Comparison of ENCODE assay signal across 9 cellular contexts in genomic region chr2:216516730-216517350, GRCh38. TPM values are rescaled to one million over a fixed set of nuclear protein-coding genes. Genes with fewer than 3 reads are reported as not detected.
A peak's percentile ranks its signal among the peaks of the same experiment; 100 is the strongest.
DNase-seq lines count a peak whose midpoint lies in the region; ATAC-seq, FAIRE-seq and TF ChIP-seq lines count a peak whose summit lies in the region.
"Had no signal": no experiment of that assay in that cellular context is flagged by ENCODE, and none has a peak within 500 bp of the region (broad histone marks: within the 10 kb centered on the region; RNA-seq: fewer than 3 reads in every experiment).

No MANE protein-coding gene starts in this region.

- CTCF ChIA-PET in Calu3 (lab: Charles Lee) = interaction anchor here (4.0 kb wide), 1 partner anchor 150 kb away, joined by 56 read pairs; no protein-coding TSS in a partner anchor

- H3K4me1 ChIP-seq in OCI-LY1 (ENCODE audit: insufficient read depth, low read length, severe bottlenecking) (no peaks in the 10 kb centered on the region), osteoblast (ENCODE audit: insufficient read depth, low read length) (peaks cover 19% of the 10 kb centered on the region)

- H3K27me3 Mint-ChIP-seq in Calu3 (ENCODE audit: unreplicated experiment) = no peaks in the 10 kb centered on the region

- FAIRE-seq in endometrium (lab: Jason Lieb, UNC) = peak; percentile 85
- FAIRE-seq: frontal cortex had no signal

- H3K4me3 Mint-ChIP-seq in Calu3 (ENCODE audit: low read depth, unreplicated experiment) = no peak overlapping the region

- H3K4me1 Mint-ChIP-seq in Calu3 (ENCODE audit: low read depth, unreplicated experiment) = no peaks in the 10 kb centered on the region

- H2AFZ ChIP-seq in OCI-LY1 (ENCODE audit: low read length) = no peak overlapping the region
- no peak overlapping the region for H2AFZ ChIP-seq in osteoblast (ENCODE audit: low read length)

- no peak overlapping the region for H3K4me2 ChIP-seq in OCI-LY1 (ENCODE audit: low read length)
- H3K4me2 ChIP-seq in osteoblast (ENCODE audit: insufficient read depth, low read length) = no peak overlapping the region

- no peak overlapping the region for H3K27ac Mint-ChIP-seq in Calu3 (ENCODE audit: unreplicated experiment)

- no peak for ATAC-seq in HG03571 (IDR thresholded peaks at IDR 0.05; ENCODE audit: unreplicated experiment)
- ATAC-seq in GM21423 (IDR thresholded peaks at IDR 0.05; ENCODE audit: unreplicated experiment) = no peak

- TF ChIP-seq CTCF in Calu3 (IDR thresholded peaks at IDR 0.05; ENCODE audit: unreplicated experiment) (peak; percentile 53), OCI-LY1 (IDR thresholded peaks at IDR 0.05; ENCODE audit: low read length) (peak; percentile 77), osteoblast (IDR thresholded peaks at IDR 0.05; ENCODE audit: extremely low read depth, low read depth, low read length) (peak; percentile 82)

- H3F3A ChIP-seq in OCI-LY1 (ENCODE audit: insufficient read depth, low read length) = no peaks in the 10 kb centered on the region

- H3K4me3 ChIP-seq in OCI-LY1 (ENCODE audit: low read depth, low read length, poor library complexity, severe bottlenecking) (no peak overlapping the region), osteoblast (ENCODE audit: insufficient read depth, low read length) (no peak overlapping the region)

- H3K27me3 ChIP-seq in OCI-LY1 (ENCODE audit: insufficient read depth, low read length) = no peaks in the 10 kb centered on the region
- H3K27me3 ChIP-seq in osteoblast (ENCODE audit: insufficient read depth, low read length) = no peaks in the 10 kb centered on the region

- no peaks in the 10 kb centered on the region for H3K9me3 Mint-ChIP-seq in Calu3 (ENCODE audit: low read depth, unreplicated experiment)

- peaks cover 4% of the 10 kb centered on the region for H3K36me3 Mint-ChIP-seq in Calu3 (ENCODE audit: insufficient read depth, unreplicated experiment)

- no TSS peak for BruUV-seq in Calu3 (replicated peaks; lab: Mats Ljungman, UMichigan)

- H3K27ac ChIP-seq in OCI-LY1 (ENCODE audit: low read depth, low read length, poor library complexity, severe bottlenecking) (no peak overlapping the region), osteoblast (ENCODE audit: low read depth, low read length) (no peak overlapping the region)

- H3K79me2 ChIP-seq in OCI-LY1 (ENCODE audit: insufficient read depth, low read length) (no peaks in the 10 kb centered on the region), osteoblast (ENCODE audit: insufficient read depth, low read length) (no peaks in the 10 kb centered on the region)

- H3K36me3 ChIP-seq in OCI-LY1 (ENCODE audit: insufficient read depth, low read length) (no peaks in the 10 kb centered on the region), osteoblast (ENCODE audit: insufficient read depth, low read length) (no peaks in the 10 kb centered on the region)

- H3K9me2 ChIP-seq in OCI-LY1 (ENCODE audit: low read depth, low read length) = no peaks in the 10 kb centered on the region

- H4K20me1 ChIP-seq in OCI-LY1 (ENCODE audit: insufficient read depth, low read length) = no peaks in the 10 kb centered on the region
- no peaks in the 10 kb centered on the region for H4K20me1 ChIP-seq in osteoblast (ENCODE audit: insufficient read depth, low read length)

- H3K9ac ChIP-seq in OCI-LY1 (ENCODE audit: low read length) = no peak overlapping the region

- intact Hi-C loops in Calu3 (cut with micrococcal nuclease; ENCODE audit: unreplicated experiment) = loop anchor here (5.0 kb wide), 2 partner anchors 995 to 1195 kb away; no protein-coding TSS in a partner anchor

- DNase-seq in Calu3 (no peak), HT1080 (ENCODE audit: low read depth) (peak; percentile 45), osteoblast (ENCODE audit: insufficient read length, low spot score, missing footprints) (no peak)
- DNase-seq in activated CD8-positive, alpha-beta memory T cell treated with anti-CD3 and anti-CD28 coated beads, Interleukin-2, amount 50 U/mL, for 4 hours = no peak

- H3K9me3 ChIP-seq in OCI-LY1 (ENCODE audit: low read length) = no peaks in the 10 kb centered on the region
- H3K9me3 ChIP-seq in osteoblast (ENCODE audit: low read depth, low read length) = no peaks in the 10 kb centered on the region

RNA-seq across cellular contexts. Expression of gene RPL37A, which starts 18.2 kb away (rescaled TPM):
- total RNA-seq in Calu3 (2022) = 1,797 and 1,889 TPM in 2 replicates
- total RNA-seq in HT1080 (2014; rRNA removed; shearing (Covaris generic)) = 2,842 and 5,277 TPM in 2 replicates
- 1,886 and 2,167 TPM in 2 replicates for polyA plus RNA-seq in HT1080 (2015; cell fraction: cytosol; rRNA removed)
- 570 and 587 TPM in 2 replicates for polyA plus RNA-seq in HT1080 (2015; cell fraction: nucleus; rRNA removed)
- 869 and 994 TPM in 2 replicates for total RNA-seq in osteoblast
